In genomic region chr12:31007153-31007495, GRCh38 we compare ENCODE assay signal across 27 cellular contexts.
"Had no signal": no experiment of that assay in that cellular context is flagged by ENCODE, and none has a peak within 500 bp of the region (broad histone marks: within the 10 kb centered on the region; RNA-seq: fewer than 3 reads in every experiment).

No MANE protein-coding gene starts in this region.

- H3K27ac ChIP-seq: VCaP had no signal

- ATAC-seq: activated CD8-positive, alpha-beta memory T cell treated with anti-CD3 and anti-CD28 coated beads, Interleukin-2, amount 10 ng/mL, durations not matched to agents 7 days and 5 days; activated naive CD8-positive, alpha-beta T cell treated with anti-CD3 and anti-CD28 coated beads, Interleukin-2, amount 50 U/mL, for 24 hours; K562 had no signal

- DNase-seq: activated B cell treated with CpG ODN at 0.5 μM for 24 hours; activated CD4-positive, alpha-beta memory T cell treated with anti-CD3 and anti-CD28 coated beads, Interleukin-2, amount 10 ng/mL, durations not matched to agents 7 days and 5 days; activated CD4-positive, alpha-beta T cell treated with anti-CD3 and anti-CD28 coated beads for 4 hours; activated CD4-positive, CD25-positive, alpha-beta regulatory T cell treated with anti-CD3 and anti-CD28 coated beads, Interleukin-2, amount 50 U/mL, for 72 hours; activated CD8-positive, alpha-beta memory T cell treated with anti-CD3 and anti-CD28 coated beads for 24 hours; activated CD8-positive, alpha-beta memory T cell treated with anti-CD3 and anti-CD28 coated beads, Interleukin-2, amount 10 ng/mL, durations not matched to agents 7 days and 5 days; activated CD8-positive, alpha-beta memory T cell treated with anti-CD3 and anti-CD28 coated beads, Interleukin-2, amount 50 U/mL, for 48 hours; activated naive CD4-positive, alpha-beta T cell treated with anti-CD3 and anti-CD28 coated beads, Interleukin-2, amount 10 ng/mL, durations not matched to agents 7 days and 5 days; activated naive CD8-positive, alpha-beta T cell treated with anti-CD3 and anti-CD28 coated beads, Interleukin-2, amount 50 U/mL, for 24 hours; anterior cingulate cortex; caudate nucleus; NCI-H1105 treated with DMSO at 0.1 percent for 48 hours; NCI-H1436; NCI-H1694; NCI-H1930; NCI-H345; NCI-H510A; NCI-H526; NCI-H748 treated with DMSO at 0.1 percent for 48 hours; NK-92 treated with Interleukin-12 subunit alpha and Interleukin-12 subunit beta, amount 100 ng/mL, for 24 hours; SHP77 treated with DMSO at 0.1 percent for 48 hours; SW 1271; T-helper 1 cell; T-helper 2 cell; T-helper 9 cell had no signal

- H3K4me3 ChIP-seq: K562 had no signal
